1 cellular context compared by ENCODE assay signal in the genomic region with DNA sequence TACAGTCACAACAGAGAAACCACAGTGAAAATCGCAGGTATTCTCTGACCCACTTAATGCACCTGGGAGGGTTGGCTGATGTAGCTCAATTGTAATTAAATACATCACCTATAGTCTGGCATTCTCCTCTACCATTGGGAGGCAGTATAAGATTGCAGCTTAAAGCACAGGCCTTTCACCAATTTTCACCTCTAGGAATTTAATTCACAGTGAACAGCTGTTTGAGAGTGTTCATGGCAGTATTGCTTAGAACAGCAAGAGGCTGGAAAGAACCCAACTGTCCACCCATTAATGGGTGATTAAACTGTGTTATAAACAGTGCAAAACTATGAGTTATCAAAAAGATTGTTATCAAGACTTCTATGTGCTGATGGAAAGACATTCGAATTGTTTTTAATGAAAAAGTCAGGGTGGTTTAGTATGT.
TF ChIP-seq lines count a peak whose summit lies in the region.

No MANE protein-coding gene starts in this region.

TF ChIP-seq in HepG2, 621 proteins besides CTCF, POLR2A, EP300 and RAD21 (continues in another document):
- TF ChIP-seq ZNF256 (CRISPR knock-in tag; conservative IDR thresholded peaks at IDR 0.05) (no peak), THAP11 (CRISPR knock-in tag; IDR thresholded peaks at IDR 0.05) (peak; percentile 72), PITX1 (CRISPR knock-in tag; IDR thresholded peaks at IDR 0.05) (no peak), ZSCAN29 (CRISPR knock-in tag; conservative IDR thresholded peaks at IDR 0.05) (0 out of 2 replicates have a peak, but pooled peaks have one; percentile 19), ZNF235 (CRISPR knock-in tag; IDR thresholded peaks at IDR 0.05; ENCODE audit: borderline replicate concordance) (no peak), CHD4 (IDR thresholded peaks at IDR 0.05; ENCODE audit: borderline replicate concordance, low read length) (no peak), NR2F2 (IDR thresholded peaks at IDR 0.05; ENCODE audit: borderline replicate concordance, low read depth) (no peak), RELA (CRISPR knock-in tag; IDR thresholded peaks at IDR 0.05) (no peak), HOXA9 (CRISPR knock-in tag; IDR thresholded peaks at IDR 0.05; ENCODE audit: borderline replicate concordance) (no peak), ZNF251 (CRISPR knock-in tag; IDR thresholded peaks at IDR 0.05) (no peak), ETV6 (CRISPR knock-in tag; conservative IDR thresholded peaks at IDR 0.05) (no peak), ZNF558 (CRISPR knock-in tag; IDR thresholded peaks at IDR 0.05; ENCODE audit: borderline replicate concordance) (no peak), STAT5B (CRISPR knock-in tag; IDR thresholded peaks at IDR 0.05) (no peak), TEAD3 (CRISPR knock-in tag; optimal IDR thresholded peaks at IDR 0.05; ENCODE audit: borderline replicate concordance) (peak; percentile 67), AHR (CRISPR knock-in tag; IDR thresholded peaks at IDR 0.05) (no peak), ZSCAN30 (CRISPR knock-in tag; IDR thresholded peaks at IDR 0.05) (no peak), ZBTB21 (CRISPR knock-in tag; IDR thresholded peaks at IDR 0.05) (no peak), ZNF562 (CRISPR knock-in tag; IDR thresholded peaks at IDR 0.05; ENCODE audit: borderline replicate concordance) (no peak), U2AF2 (IDR thresholded peaks at IDR 0.05; ENCODE audit: low read depth, low read length) (no peak), ZNF614 (CRISPR knock-in tag; IDR thresholded peaks at IDR 0.05; ENCODE audit: borderline replicate concordance) (peak; percentile 62; the same call in 1 of the 2 replicates), LCORL (IDR thresholded peaks at IDR 0.05) (no peak), LCORL (CRISPR knock-in tag; IDR thresholded peaks at IDR 0.05) (peak; percentile 52; the same call in 1 of the 2 replicates), ELF4 (CRISPR knock-in tag; IDR thresholded peaks at IDR 0.05; ENCODE audit: borderline replicate concordance) (0 out of 2 replicates have a peak, but pooled peaks have one; percentile 55), TMF1 (CRISPR knock-in tag; IDR thresholded peaks at IDR 0.05; ENCODE audit: low read depth) (no peak), MXI1 (IDR thresholded peaks at IDR 0.05; ENCODE audit: borderline replicate concordance, low read depth, low read length) (no peak), DMAP1 (CRISPR knock-in tag; IDR thresholded peaks at IDR 0.05) (no peak), ZNF570 (CRISPR knock-in tag; IDR thresholded peaks at IDR 0.05; ENCODE audit: borderline replicate concordance) (no peak), KMT2A (CRISPR knock-in tag; IDR thresholded peaks at IDR 0.05) (no peak), MBNL3 (CRISPR knock-in tag; conservative IDR thresholded peaks at IDR 0.05) (no peak), ZNF598 (CRISPR knock-in tag; IDR thresholded peaks at IDR 0.05; ENCODE audit: borderline replicate concordance) (no peak), ZNF567 (CRISPR knock-in tag; IDR thresholded peaks at IDR 0.05; ENCODE audit: borderline replicate concordance) (no peak), U2AF1 (optimal IDR thresholded peaks at IDR 0.05; ENCODE audit: low read depth, low read length) (no peak)
- TF ChIP-seq, protein P1, sequence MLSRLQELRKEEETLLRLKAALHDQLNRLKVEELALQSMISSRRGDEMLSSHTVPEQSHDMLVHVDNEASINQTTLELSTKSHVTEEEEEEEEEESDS (CRISPR knock-in tag; IDR thresholded peaks at IDR 0.05; ENCODE audit: borderline replicate concordance), result no peak
- TF ChIP-seq, protein P2, sequence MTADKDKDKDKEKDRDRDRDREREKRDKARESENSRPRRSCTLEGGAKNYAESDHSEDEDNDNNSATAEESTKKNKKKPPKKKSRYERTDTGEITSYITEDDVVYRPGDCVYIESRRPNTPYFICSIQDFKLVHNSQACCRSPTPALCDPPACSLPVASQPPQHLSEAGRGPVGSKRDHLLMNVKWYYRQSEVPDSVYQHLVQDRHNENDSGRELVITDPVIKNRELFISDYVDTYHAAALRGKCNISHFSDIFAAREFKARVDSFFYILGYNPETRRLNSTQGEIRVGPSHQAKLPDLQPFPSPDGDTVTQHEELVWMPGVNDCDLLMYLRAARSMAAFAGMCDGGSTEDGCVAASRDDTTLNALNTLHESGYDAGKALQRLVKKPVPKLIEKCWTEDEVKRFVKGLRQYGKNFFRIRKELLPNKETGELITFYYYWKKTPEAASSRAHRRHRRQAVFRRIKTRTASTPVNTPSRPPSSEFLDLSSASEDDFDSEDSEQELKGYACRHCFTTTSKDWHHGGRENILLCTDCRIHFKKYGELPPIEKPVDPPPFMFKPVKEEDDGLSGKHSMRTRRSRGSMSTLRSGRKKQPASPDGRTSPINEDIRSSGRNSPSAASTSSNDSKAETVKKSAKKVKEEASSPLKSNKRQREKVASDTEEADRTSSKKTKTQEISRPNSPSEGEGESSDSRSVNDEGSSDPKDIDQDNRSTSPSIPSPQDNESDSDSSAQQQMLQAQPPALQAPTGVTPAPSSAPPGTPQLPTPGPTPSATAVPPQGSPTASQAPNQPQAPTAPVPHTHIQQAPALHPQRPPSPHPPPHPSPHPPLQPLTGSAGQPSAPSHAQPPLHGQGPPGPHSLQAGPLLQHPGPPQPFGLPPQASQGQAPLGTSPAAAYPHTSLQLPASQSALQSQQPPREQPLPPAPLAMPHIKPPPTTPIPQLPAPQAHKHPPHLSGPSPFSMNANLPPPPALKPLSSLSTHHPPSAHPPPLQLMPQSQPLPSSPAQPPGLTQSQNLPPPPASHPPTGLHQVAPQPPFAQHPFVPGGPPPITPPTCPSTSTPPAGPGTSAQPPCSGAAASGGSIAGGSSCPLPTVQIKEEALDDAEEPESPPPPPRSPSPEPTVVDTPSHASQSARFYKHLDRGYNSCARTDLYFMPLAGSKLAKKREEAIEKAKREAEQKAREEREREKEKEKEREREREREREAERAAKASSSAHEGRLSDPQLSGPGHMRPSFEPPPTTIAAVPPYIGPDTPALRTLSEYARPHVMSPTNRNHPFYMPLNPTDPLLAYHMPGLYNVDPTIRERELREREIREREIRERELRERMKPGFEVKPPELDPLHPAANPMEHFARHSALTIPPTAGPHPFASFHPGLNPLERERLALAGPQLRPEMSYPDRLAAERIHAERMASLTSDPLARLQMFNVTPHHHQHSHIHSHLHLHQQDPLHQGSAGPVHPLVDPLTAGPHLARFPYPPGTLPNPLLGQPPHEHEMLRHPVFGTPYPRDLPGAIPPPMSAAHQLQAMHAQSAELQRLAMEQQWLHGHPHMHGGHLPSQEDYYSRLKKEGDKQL (CRISPR knock-in tag; IDR thresholded peaks at IDR 0.05; ENCODE audit: low read depth), result no peak
- TF ChIP-seq, protein P3, sequence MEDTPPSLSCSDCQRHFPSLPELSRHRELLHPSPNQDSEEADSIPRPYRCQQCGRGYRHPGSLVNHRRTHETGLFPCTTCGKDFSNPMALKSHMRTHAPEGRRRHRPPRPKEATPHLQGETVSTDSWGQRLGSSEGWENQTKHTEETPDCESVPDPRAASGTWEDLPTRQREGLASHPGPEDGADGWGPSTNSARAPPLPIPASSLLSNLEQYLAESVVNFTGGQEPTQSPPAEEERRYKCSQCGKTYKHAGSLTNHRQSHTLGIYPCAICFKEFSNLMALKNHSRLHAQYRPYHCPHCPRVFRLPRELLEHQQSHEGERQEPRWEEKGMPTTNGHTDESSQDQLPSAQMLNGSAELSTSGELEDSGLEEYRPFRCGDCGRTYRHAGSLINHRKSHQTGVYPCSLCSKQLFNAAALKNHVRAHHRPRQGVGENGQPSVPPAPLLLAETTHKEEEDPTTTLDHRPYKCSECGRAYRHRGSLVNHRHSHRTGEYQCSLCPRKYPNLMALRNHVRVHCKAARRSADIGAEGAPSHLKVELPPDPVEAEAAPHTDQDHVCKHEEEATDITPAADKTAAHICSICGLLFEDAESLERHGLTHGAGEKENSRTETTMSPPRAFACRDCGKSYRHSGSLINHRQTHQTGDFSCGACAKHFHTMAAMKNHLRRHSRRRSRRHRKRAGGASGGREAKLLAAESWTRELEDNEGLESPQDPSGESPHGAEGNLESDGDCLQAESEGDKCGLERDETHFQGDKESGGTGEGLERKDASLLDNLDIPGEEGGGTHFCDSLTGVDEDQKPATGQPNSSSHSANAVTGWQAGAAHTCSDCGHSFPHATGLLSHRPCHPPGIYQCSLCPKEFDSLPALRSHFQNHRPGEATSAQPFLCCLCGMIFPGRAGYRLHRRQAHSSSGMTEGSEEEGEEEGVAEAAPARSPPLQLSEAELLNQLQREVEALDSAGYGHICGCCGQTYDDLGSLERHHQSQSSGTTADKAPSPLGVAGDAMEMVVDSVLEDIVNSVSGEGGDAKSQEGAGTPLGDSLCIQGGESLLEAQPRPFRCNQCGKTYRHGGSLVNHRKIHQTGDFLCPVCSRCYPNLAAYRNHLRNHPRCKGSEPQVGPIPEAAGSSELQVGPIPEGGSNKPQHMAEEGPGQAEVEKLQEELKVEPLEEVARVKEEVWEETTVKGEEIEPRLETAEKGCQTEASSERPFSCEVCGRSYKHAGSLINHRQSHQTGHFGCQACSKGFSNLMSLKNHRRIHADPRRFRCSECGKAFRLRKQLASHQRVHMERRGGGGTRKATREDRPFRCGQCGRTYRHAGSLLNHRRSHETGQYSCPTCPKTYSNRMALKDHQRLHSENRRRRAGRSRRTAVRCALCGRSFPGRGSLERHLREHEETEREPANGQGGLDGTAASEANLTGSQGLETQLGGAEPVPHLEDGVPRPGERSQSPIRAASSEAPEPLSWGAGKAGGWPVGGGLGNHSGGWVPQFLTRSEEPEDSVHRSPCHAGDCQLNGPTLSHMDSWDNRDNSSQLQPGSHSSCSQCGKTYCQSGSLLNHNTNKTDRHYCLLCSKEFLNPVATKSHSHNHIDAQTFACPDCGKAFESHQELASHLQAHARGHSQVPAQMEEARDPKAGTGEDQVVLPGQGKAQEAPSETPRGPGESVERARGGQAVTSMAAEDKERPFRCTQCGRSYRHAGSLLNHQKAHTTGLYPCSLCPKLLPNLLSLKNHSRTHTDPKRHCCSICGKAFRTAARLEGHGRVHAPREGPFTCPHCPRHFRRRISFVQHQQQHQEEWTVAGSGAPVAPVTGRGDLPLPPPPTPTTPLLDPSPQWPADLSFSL (CRISPR knock-in tag; IDR thresholded peaks at IDR 0.05), result no peak
- TF ChIP-seq, protein P4, sequence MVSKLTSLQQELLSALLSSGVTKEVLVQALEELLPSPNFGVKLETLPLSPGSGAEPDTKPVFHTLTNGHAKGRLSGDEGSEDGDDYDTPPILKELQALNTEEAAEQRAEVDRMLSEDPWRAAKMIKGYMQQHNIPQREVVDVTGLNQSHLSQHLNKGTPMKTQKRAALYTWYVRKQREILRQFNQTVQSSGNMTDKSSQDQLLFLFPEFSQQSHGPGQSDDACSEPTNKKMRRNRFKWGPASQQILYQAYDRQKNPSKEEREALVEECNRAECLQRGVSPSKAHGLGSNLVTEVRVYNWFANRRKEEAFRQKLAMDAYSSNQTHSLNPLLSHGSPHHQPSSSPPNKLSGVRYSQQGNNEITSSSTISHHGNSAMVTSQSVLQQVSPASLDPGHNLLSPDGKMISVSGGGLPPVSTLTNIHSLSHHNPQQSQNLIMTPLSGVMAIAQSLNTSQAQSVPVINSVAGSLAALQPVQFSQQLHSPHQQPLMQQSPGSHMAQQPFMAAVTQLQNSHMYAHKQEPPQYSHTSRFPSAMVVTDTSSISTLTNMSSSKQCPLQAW (CRISPR knock-in tag; IDR thresholded peaks at IDR 0.05), result no peak
- TF ChIP-seq, protein P5, sequence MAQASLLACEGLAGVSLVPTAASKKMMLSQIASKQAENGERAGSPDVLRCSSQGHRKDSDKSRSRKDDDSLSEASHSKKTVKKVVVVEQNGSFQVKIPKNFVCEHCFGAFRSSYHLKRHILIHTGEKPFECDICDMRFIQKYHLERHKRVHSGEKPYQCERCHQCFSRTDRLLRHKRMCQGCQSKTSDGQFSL (CRISPR knock-in tag; IDR thresholded peaks at IDR 0.05), result no peak
- TF ChIP-seq, protein P6, sequence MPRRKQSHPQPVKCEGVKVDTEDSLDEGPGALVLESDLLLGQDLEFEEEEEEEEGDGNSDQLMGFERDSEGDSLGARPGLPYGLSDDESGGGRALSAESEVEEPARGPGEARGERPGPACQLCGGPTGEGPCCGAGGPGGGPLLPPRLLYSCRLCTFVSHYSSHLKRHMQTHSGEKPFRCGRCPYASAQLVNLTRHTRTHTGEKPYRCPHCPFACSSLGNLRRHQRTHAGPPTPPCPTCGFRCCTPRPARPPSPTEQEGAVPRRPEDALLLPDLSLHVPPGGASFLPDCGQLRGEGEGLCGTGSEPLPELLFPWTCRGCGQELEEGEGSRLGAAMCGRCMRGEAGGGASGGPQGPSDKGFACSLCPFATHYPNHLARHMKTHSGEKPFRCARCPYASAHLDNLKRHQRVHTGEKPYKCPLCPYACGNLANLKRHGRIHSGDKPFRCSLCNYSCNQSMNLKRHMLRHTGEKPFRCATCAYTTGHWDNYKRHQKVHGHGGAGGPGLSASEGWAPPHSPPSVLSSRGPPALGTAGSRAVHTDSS (CRISPR knock-in tag; conservative IDR thresholded peaks at IDR 0.05), result 0 out of 2 replicates have a peak, but pooled peaks have one; percentile 12
- TF ChIP-seq, protein P7, sequence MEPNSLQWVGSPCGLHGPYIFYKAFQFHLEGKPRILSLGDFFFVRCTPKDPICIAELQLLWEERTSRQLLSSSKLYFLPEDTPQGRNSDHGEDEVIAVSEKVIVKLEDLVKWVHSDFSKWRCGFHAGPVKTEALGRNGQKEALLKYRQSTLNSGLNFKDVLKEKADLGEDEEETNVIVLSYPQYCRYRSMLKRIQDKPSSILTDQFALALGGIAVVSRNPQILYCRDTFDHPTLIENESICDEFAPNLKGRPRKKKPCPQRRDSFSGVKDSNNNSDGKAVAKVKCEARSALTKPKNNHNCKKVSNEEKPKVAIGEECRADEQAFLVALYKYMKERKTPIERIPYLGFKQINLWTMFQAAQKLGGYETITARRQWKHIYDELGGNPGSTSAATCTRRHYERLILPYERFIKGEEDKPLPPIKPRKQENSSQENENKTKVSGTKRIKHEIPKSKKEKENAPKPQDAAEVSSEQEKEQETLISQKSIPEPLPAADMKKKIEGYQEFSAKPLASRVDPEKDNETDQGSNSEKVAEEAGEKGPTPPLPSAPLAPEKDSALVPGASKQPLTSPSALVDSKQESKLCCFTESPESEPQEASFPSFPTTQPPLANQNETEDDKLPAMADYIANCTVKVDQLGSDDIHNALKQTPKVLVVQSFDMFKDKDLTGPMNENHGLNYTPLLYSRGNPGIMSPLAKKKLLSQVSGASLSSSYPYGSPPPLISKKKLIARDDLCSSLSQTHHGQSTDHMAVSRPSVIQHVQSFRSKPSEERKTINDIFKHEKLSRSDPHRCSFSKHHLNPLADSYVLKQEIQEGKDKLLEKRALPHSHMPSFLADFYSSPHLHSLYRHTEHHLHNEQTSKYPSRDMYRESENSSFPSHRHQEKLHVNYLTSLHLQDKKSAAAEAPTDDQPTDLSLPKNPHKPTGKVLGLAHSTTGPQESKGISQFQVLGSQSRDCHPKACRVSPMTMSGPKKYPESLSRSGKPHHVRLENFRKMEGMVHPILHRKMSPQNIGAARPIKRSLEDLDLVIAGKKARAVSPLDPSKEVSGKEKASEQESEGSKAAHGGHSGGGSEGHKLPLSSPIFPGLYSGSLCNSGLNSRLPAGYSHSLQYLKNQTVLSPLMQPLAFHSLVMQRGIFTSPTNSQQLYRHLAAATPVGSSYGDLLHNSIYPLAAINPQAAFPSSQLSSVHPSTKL (CRISPR knock-in tag; IDR thresholded peaks at IDR 0.05), result peak; percentile 17; the same call in 1 of the 2 replicates
